In genomic region chr22:26768986-26769385, GRCh38 we compare ENCODE assay signal across 22 cellular contexts.
"Had no signal": no experiment of that assay in that cellular context is flagged by ENCODE, and none has a peak within 500 bp of the region (broad histone marks: within the 10 kb centered on the region; RNA-seq: fewer than 3 reads in every experiment).

No MANE protein-coding gene starts in this region.

- H3K27me3 Mint-ChIP-seq: activated CD4-positive, alpha-beta T cell treated with anti-CD3 and anti-CD28 coated beads for 36 hours; memory B cell; naive B cell; stimulated activated naive CD8-positive, alpha-beta T cell treated with anti-CD3 and anti-CD28 coated beads, Interleukin-15, Interleukin-2, amounts not matched to agents 100 ng/mL and 50 ng/mL, for 24 hours; T-helper 17 cell had no signal

- ATAC-seq: esophagus mucosa, left ventricle myocardium superior, mucosa of descending colon, T-helper 17 cell, WTC11 had no signal

- H3K9me3 Mint-ChIP-seq: neural crest cell; stimulated activated naive CD8-positive, alpha-beta T cell treated with anti-CD3 and anti-CD28 coated beads, Interleukin-15, Interleukin-2, amounts not matched to agents 100 ng/mL and 50 ng/mL, for 24 hours had no signal

- H3K4me1 ChIP-seq: prostate gland, right atrium auricular region had no signal

- H3K27ac Mint-ChIP-seq: activated naive CD4-positive, alpha-beta T cell treated with anti-CD3 and anti-CD28 coated beads for 36 hours; activated T-helper 2 cell treated with anti-CD3 and anti-CD28 coated beads, Interferon-gamma antibody, Interleukin-2, Interleukin-4, amounts not matched to agents 10 μg/mL and 5 μg/mL and 100 μg/mL, durations not matched to agents 14 hours and 24 hours and 36 hours; memory B cell; T-helper 17 cell; WTC11 had no signal

- H3K36me3 ChIP-seq: prostate gland, right atrium auricular region had no signal

- DNase-seq: activated CD4-positive, alpha-beta T cell treated with anti-CD3 and anti-CD28 coated beads for 36 hours; activated CD4-positive, alpha-beta T cell treated with anti-CD3 and anti-CD28 coated beads, Interleukin-2, amount 50 U/mL, for 48 hours; activated naive CD4-positive, alpha-beta T cell treated with anti-CD3 and anti-CD28 coated beads for 36 hours; cerebellar nuclear complex; cortex of kidney; effector CD4-positive, alpha-beta T cell; left ventricle myocardium superior; mucosa of descending colon; naive B cell; stimulated activated CD4-positive, alpha-beta T cell treated with anti-CD3 and anti-CD28 coated beads, Interleukin-15, amount 100 ng/mL, for 24 hours; stimulated activated CD4-positive, alpha-beta T cell treated with anti-CD3 and anti-CD28 coated beads, Interleukin-2, amount 100 ng/mL, for 48 hours; T-helper 17 cell had no signal

- H3K27ac ChIP-seq: prostate gland, right atrium auricular region, skin epidermis, tibial nerve had no signal

- H3K9me3 ChIP-seq: mucosa of descending colon, prostate gland, tibial nerve had no signal

- H3K4me1 Mint-ChIP-seq: naive B cell had no signal

- H3K27me3 ChIP-seq: right atrium auricular region, tibial nerve had no signal

- H3K4me3 ChIP-seq: mucosa of descending colon, prostate gland, right atrium auricular region, skin epidermis, tibial nerve had no signal

- H3K4me3 Mint-ChIP-seq: activated CD4-positive, alpha-beta T cell treated with anti-CD3 and anti-CD28 coated beads for 36 hours; activated naive CD4-positive, alpha-beta T cell treated with anti-CD3 and anti-CD28 coated beads for 36 hours; memory B cell; naive B cell; neural crest cell; stimulated activated naive CD8-positive, alpha-beta T cell treated with anti-CD3 and anti-CD28 coated beads, Interleukin-15, Interleukin-2, amounts not matched to agents 100 ng/mL and 50 ng/mL, for 24 hours; T-helper 17 cell; WTC11 had no signal
